8 cellular contexts compared by ENCODE assay signal in genomic region chr6:28816909-28817807, GRCh38.
DNase-seq lines count a peak whose midpoint lies in the region; ATAC-seq, FAIRE-seq and TF ChIP-seq lines count a peak whose summit lies in the region.

No MANE protein-coding gene starts in this region.

- peaks cover 77% of the 10 kb centered on the region for H3K27me3 Mint-ChIP-seq in GM23338 (ENCODE audit: insufficient read depth, low read depth, poor library complexity)

- H3K27me3 ChIP-seq in GM23338 (ENCODE audit: insufficient read depth) (peaks cover 100% of the 10 kb centered on the region), prostate gland (replicated peaks; ENCODE audit: insufficient read depth) (peaks cover 49% of the 10 kb centered on the region), Peyer's patch (peaks cover 0 to 37% of the 10 kb centered on the region in 2 donors)

- intact Hi-C loops in prostate gland (cut with DNase I), result no loop called here

- no peaks in the 10 kb centered on the region for H3K9me2 ChIP-seq in GM23338 (ENCODE audit: insufficient read depth)

- peak overlapping the region; percentile 75 for H3K4me3 Mint-ChIP-seq in GM23338

- H3K9me3 ChIP-seq in prostate gland (no peaks in the 10 kb centered on the region), Peyer's patch (no peaks in the 10 kb centered on the region)

- no peaks in the 10 kb centered on the region for H3K36me3 Mint-ChIP-seq in GM23338 (ENCODE audit: low read depth)

- H4K20me1 ChIP-seq in GM23338 (replicated peaks; ENCODE audit: insufficient read depth), result no peaks in the 10 kb centered on the region; the same call in 1 of the 2 replicates

- TF ChIP-seq CTCF in GM23338 (conservative IDR thresholded peaks at IDR 0.05; ENCODE audit: low read depth in 2 of 2), result no peak
- no peak for TF ChIP-seq CTCF in prostate gland (IDR thresholded peaks at IDR 0.05)
- no peak for TF ChIP-seq CTCF in Peyer's patch (IDR thresholded peaks at IDR 0.05)

- ATAC-seq in GM23338, result peak; percentile 65

- H3K27ac ChIP-seq in GM23338 (ENCODE audit: low read depth) (no peak overlapping the region), prostate gland (no peak overlapping the region), Peyer's patch (no peak overlapping the region)

- WGBS in prostate gland, result 4% methylated on average over 27 of the region's 27 CpGs

- H3K4me3 ChIP-seq in GM23338, result peak overlapping the region; percentile 75
- no peak overlapping the region for H3K4me3 ChIP-seq in prostate gland
- no peak overlapping the region for H3K4me3 ChIP-seq in Peyer's patch

- H3K4me1 Mint-ChIP-seq in GM23338, result peaks cover 50% of the 10 kb centered on the region

- H3F3A ChIP-seq in GM23338 (replicated peaks; ENCODE audit: low read depth), result peaks cover 20% of the 10 kb centered on the region

- H3K27ac Mint-ChIP-seq in GM23338, result no peak overlapping the region

- no peaks in the 10 kb centered on the region for H3K79me2 ChIP-seq in GM23338 (replicated peaks; ENCODE audit: insufficient read depth)

- H3K36me3 ChIP-seq in GM23338 (ENCODE audit: insufficient read depth) (no peaks in the 10 kb centered on the region), prostate gland (no peaks in the 10 kb centered on the region), Peyer's patch (no peaks in the 10 kb centered on the region)

- DNase-seq in AG08396 (ENCODE audit: low spot score) (peak; percentile 76), GM23338 (ENCODE audit: low spot score) (peak; percentile 68), NCI-H774 (lab: John Stamatoyannopoulos, UW) (peak; percentile 48), dermis blood vessel endothelial cell (peak; percentile 56), urothelium cell line (ENCODE audit: low spot score) (peak; percentile 31), prostate gland (ENCODE audit: low spot score) (no peak), NK-92 (lab: John Stamatoyannopoulos, UW; ENCODE audit: unreplicated experiment) (no peak), Peyer's patch (no peak)

- peaks cover 5% of the 10 kb centered on the region; the same call in 2 of the 3 replicates for H3K9me3 Mint-ChIP-seq in GM23338

- peaks cover 44% of the 10 kb centered on the region for H3K4me1 ChIP-seq in GM23338 (ENCODE audit: insufficient read depth)
- H3K4me1 ChIP-seq in prostate gland (replicated peaks), result no peaks in the 10 kb centered on the region
- no peaks in the 10 kb centered on the region for H3K4me1 ChIP-seq in Peyer's patch

- H3K4me2 ChIP-seq in GM23338, result peak overlapping the region; percentile 99

- no peak overlapping the region for H2AFZ ChIP-seq in GM23338

- FAIRE-seq in urothelium cell line (lab: Jason Lieb, UNC), result no peak

- TF ChIP-seq POLR2A in prostate gland (IDR thresholded peaks at IDR 0.05), result no peak
- no peak for TF ChIP-seq POLR2A in Peyer's patch (IDR thresholded peaks at IDR 0.05)

TF ChIP-seq in GM23338, 12 proteins besides CTCF, POLR2A, EP300 and RAD21:
- TF ChIP-seq EZH2phosphoT487 (IDR thresholded peaks at IDR 0.05; ENCODE audit: unreplicated experiment) (peak; percentile 63), NANOG (IDR thresholded peaks at IDR 0.05; ENCODE audit: borderline replicate concordance) (no peak), EZH2 (IDR thresholded peaks at IDR 0.05; ENCODE audit: low read depth, unreplicated experiment) (peak; percentile 64)

Comparison
In these comparisons a context has a peak if more than half of its experiments do, and no peak if none do; other contexts are left out.
1. DNase-seq: peak in AG08396 (single experiment), GM23338 (single experiment), NCI-H774 (single experiment), dermis blood vessel endothelial cell (single experiment) and urothelium cell line (single experiment); none in prostate gland (single experiment), NK-92 (single experiment) and Peyer's patch (0 of 3).